Comparison of ENCODE assay signal across 23 cellular contexts in genomic region chr13:29853131-29853530, GRCh38. TPM values are rescaled to one million over a fixed set of nuclear protein-coding genes. Genes with fewer than 3 reads are reported as not detected.
DNase-seq lines count a peak whose midpoint lies in the region; ATAC-seq and TF ChIP-seq lines count a peak whose summit lies in the region.
"Had no signal": no experiment of that assay in that cellular context is flagged by ENCODE, and none has a peak within 500 bp of the region (broad histone marks: within the 10 kb centered on the region; RNA-seq: fewer than 3 reads in every experiment).

No MANE protein-coding gene starts in this region.

- H4K8ac ChIP-seq in mesenchymal stem cell (ENCODE audit: low read length), result no peak overlapping the region

- H3K9me2 ChIP-seq in SK-N-SH (no peaks in the 10 kb centered on the region), PC-3 (replicated peaks; ENCODE audit: low read length) (no peaks in the 10 kb centered on the region)

- no peak for DNase-seq in SK-N-SH
- DNase-seq in PC-3, result no peak
- DNase-seq in mesenchymal stem cell, result no peak
- DNase-seq in uterus, result no peak
- DNase-seq in NCI-H2171 treated with DMSO at 0.1 percent for 48 hours (lab: John Stamatoyannopoulos, UW), result no peak
- DNase-seq in BE2C, result no peak
- no peak for DNase-seq in kidney tubule cell (ENCODE audit: low spot score)
- DNase-seq: AML-193, DMS53, GDM1, GOT3, HCEC 1CT, NCI-H1092 treated with DMSO at 0.1 percent for 48 hours, NCI-H1436 treated with DMSO at 0.1 percent for 48 hours, NCI-H2029, NCI-H226, NCI-H510A treated with DMSO at 0.1 percent for 48 hours, NCI-H774, SJCRH30 had no signal

- H3F3A ChIP-seq in SK-N-SH (replicated peaks; ENCODE audit: insufficient read depth) (no peaks in the 10 kb centered on the region), PC-3 (ENCODE audit: low read length, unreplicated experiment) (no peaks in the 10 kb centered on the region)

- H4K20me1 ChIP-seq in SK-N-SH (ENCODE audit: insufficient read depth) (no peaks in the 10 kb centered on the region; the same call in 1 of the 2 replicates), PC-3 (ENCODE audit: low read length) (peaks cover 12% of the 10 kb centered on the region; the same call in 1 of the 2 replicates)

- no peaks in the 10 kb centered on the region for H3K36me3 ChIP-seq in SK-N-SH (replicated peaks in 1 of 2; ENCODE audit: control insufficient read depth in 1 of 2, insufficient read depth in 2 of 2, low read length in 1 of 2)
- no peaks in the 10 kb centered on the region for H3K36me3 ChIP-seq in PC-3 (ENCODE audit: low read depth, low read length)
- no peaks in the 10 kb centered on the region for H3K36me3 ChIP-seq in mesenchymal stem cell (ENCODE audit: control insufficient read depth in 1 of 2, insufficient read depth in 2 of 2, low read depth in 1 of 2, low read length in 2 of 2)
- H3K36me3 ChIP-seq in uterus, result no peaks in the 10 kb centered on the region
- no peaks in the 10 kb centered on the region for H3K36me3 ChIP-seq in BE2C
- H3K36me3 ChIP-seq: SJCRH30 had no signal

- TF ChIP-seq CTCF in SK-N-SH (IDR thresholded peaks at IDR 0.05) (no peak), PC-3 (conservative IDR thresholded peaks at IDR 0.05; ENCODE audit: low read depth, low read length) (no peak), uterus (IDR thresholded peaks at IDR 0.05) (no peak), BE2C (IDR thresholded peaks at IDR 0.05; ENCODE audit: low read depth, low read length) (no peak)

- H3K4me1 ChIP-seq in SK-N-SH (ENCODE audit: control insufficient read depth in 1 of 2, insufficient read depth in 2 of 2, low read depth in 1 of 2, low read length in 1 of 2) (peaks cover 10 to 13% of the 10 kb centered on the region in 2 experiments; a peak in 3 of 4 replicates), PC-3 (ENCODE audit: insufficient read depth, low read length) (peaks cover 36% of the 10 kb centered on the region), mesenchymal stem cell (ENCODE audit: control insufficient read depth, insufficient read depth, low read depth, low read length) (peaks cover 2% of the 10 kb centered on the region), uterus (no peaks in the 10 kb centered on the region), BE2C (peaks cover 15% of the 10 kb centered on the region)

- H3K27me3 ChIP-seq in SK-N-SH (ENCODE audit: insufficient read depth) (no peaks in the 10 kb centered on the region), PC-3 (ENCODE audit: low read length) (no peaks in the 10 kb centered on the region), mesenchymal stem cell (ENCODE audit: control insufficient read depth in 1 of 2, insufficient read depth in 1 of 2, low read length in 2 of 2) (no peaks in the 10 kb centered on the region), uterus (no peaks in the 10 kb centered on the region), BE2C (no peaks in the 10 kb centered on the region)
- H3K27me3 ChIP-seq: SJCRH30 had no signal

- TF ChIP-seq POLR2A in uterus (IDR thresholded peaks at IDR 0.05), result no peak

- no peak overlapping the region for H2BK5ac ChIP-seq in mesenchymal stem cell (ENCODE audit: low read depth, low read length, poor library complexity, severe bottlenecking)

- H3K27ac ChIP-seq in SK-N-SH (ENCODE audit: low read depth in 2 of 2, low read length in 1 of 2) (peak overlapping the region in 1 of 2 experiments; percentile 43; a peak in 1 of 4 replicates), PC-3 (ENCODE audit: low read length) (peak overlapping the region; percentile 33), mesenchymal stem cell (ENCODE audit: low read length, poor library complexity, severe bottlenecking) (no peak overlapping the region), uterus (peak overlapping the region; percentile 55 to 59)
- H3K27ac ChIP-seq: 22Rv1, C4-2B, KMS-11, SJCRH30 had no signal

- H3K4me2 ChIP-seq in SK-N-SH (peak overlapping the region; percentile 43; the same call in 1 of the 2 replicates), PC-3 (ENCODE audit: low read length) (peak overlapping the region; percentile 9; the same call in 1 of the 2 replicates), mesenchymal stem cell (ENCODE audit: low read length, poor library complexity, severe bottlenecking) (no peak overlapping the region)
- H3K4me2 ChIP-seq: KMS-11 had no signal

- CTCF ChIA-PET in SK-N-SH (lab: Yijun Ruan, JAX), result no interaction called here
- CTCF ChIA-PET in PC-3 (lab: Charles Lee), result interaction anchor here (0.6 kb wide), 1 partner anchor 13 kb away, joined by 3 read pairs; no protein-coding TSS in a partner anchor

- no peak overlapping the region for H3K9ac ChIP-seq in SK-N-SH
- H3K9ac ChIP-seq in PC-3 (ENCODE audit: low read length), result no peak overlapping the region
- peak overlapping the region; percentile 75 for H3K9ac ChIP-seq in mesenchymal stem cell (ENCODE audit: low read length)
- H3K9ac ChIP-seq: KMS-11 had no signal

- no peak overlapping the region for H4K91ac ChIP-seq in mesenchymal stem cell (ENCODE audit: low read length)

- H3K79me1 ChIP-seq in mesenchymal stem cell (replicated peaks; ENCODE audit: low read length, poor library complexity, severe bottlenecking), result peaks cover 1% of the 10 kb centered on the region

- H3K9me3 ChIP-seq in SK-N-SH (no peaks in the 10 kb centered on the region), PC-3 (ENCODE audit: low read length) (no peaks in the 10 kb centered on the region), mesenchymal stem cell (ENCODE audit: control insufficient read depth, low read length) (no peaks in the 10 kb centered on the region), uterus (no peaks in the 10 kb centered on the region), BE2C (no peaks in the 10 kb centered on the region)
- H3K9me3 ChIP-seq: SJCRH30 had no signal

- no TSS peak for BruUV-seq in PC-3 (replicated peaks; lab: Mats Ljungman, UMichigan)

- H2BK12ac ChIP-seq in mesenchymal stem cell (ENCODE audit: low read length in 2 of 2), result no peak overlapping the region

- ATAC-seq in SK-N-SH treated with all-trans-retinoic acid at 6 μM for 48 hours (no peak), PC-3 (no peak)

- 87% methylated on average over 2 of the region's 2 CpGs for WGBS in SK-N-SH (ENCODE audit: low lambda C conversion rate)
- WGBS in mesenchymal stem cell, result 95% methylated on average over 1 of the region's 2 CpGs

- H3K18ac ChIP-seq in mesenchymal stem cell (ENCODE audit: low read depth in 1 of 2, low read length in 2 of 2), result no peak overlapping the region

- H3K4ac ChIP-seq in mesenchymal stem cell (ENCODE audit: low read depth in 1 of 2, low read length in 2 of 2), result no peak overlapping the region

- H2BK15ac ChIP-seq in mesenchymal stem cell (ENCODE audit: low read depth, poor library complexity, severe bottlenecking), result no peak overlapping the region

- H2AFZ ChIP-seq in SK-N-SH (ENCODE audit: low read depth), result no peak overlapping the region
- H2AFZ ChIP-seq in PC-3 (ENCODE audit: low read length), result peak overlapping the region; percentile 36; the same call in 1 of the 2 replicates
- H2AFZ ChIP-seq in mesenchymal stem cell (ENCODE audit: low read depth, low read length), result no peak overlapping the region

- no peak overlapping the region for H2BK120ac ChIP-seq in mesenchymal stem cell (ENCODE audit: low read depth, low read length)

- POLR2A ChIA-PET in SK-N-SH (lab: Yijun Ruan, JAX), result no interaction called here
- POLR2A ChIA-PET in PC-3 (lab: Charles Lee; ENCODE audit: unreplicated experiment), result interaction anchor here (0.6 kb wide), 1 partner anchor 88 kb away, joined by 3 read pairs; no protein-coding TSS in a partner anchor

- H2AK5ac ChIP-seq in mesenchymal stem cell (ENCODE audit: low read length, severe bottlenecking), result no peak overlapping the region

- no peak for TF ChIP-seq RAD21 in SK-N-SH (IDR thresholded peaks at IDR 0.05; ENCODE audit: low read length)

- H3K79me2 ChIP-seq in SK-N-SH (ENCODE audit: insufficient read depth) (peaks cover 15% of the 10 kb centered on the region), PC-3 (ENCODE audit: low read length) (peaks cover 17% of the 10 kb centered on the region)

- no peak for TF ChIP-seq EP300 in SK-N-SH (IDR thresholded peaks at IDR 0.05; ENCODE audit: borderline replicate concordance in 1 of 2, low read depth in 1 of 2, low read length in 1 of 2)

- intact Hi-C loops in PC-3 (cut with micrococcal nuclease), result no loop called here
- intact Hi-C loops in uterus (cut with DNase I; ENCODE audit: low total_unique reads), result no loop called here

- H3K14ac ChIP-seq in mesenchymal stem cell (ENCODE audit: low read length in 2 of 2), result no peak overlapping the region

- no peak overlapping the region for H3K23ac ChIP-seq in mesenchymal stem cell (ENCODE audit: low read length in 2 of 2)

- H3K4me3 ChIP-seq in SK-N-SH (ENCODE audit: low read depth in 2 of 2, low read length in 1 of 2) (no peak overlapping the region), PC-3 (ENCODE audit: low read length) (no peak overlapping the region), mesenchymal stem cell (ENCODE audit: insufficient read depth in 1 of 2, low read depth in 1 of 2, low read length in 2 of 2) (peak overlapping the region in 1 of 2 experiments; percentile 38), uterus (no peak overlapping the region), BE2C (ENCODE audit: low read depth, low read length) (no peak overlapping the region)
- H3K4me3 ChIP-seq: SJCRH30 had no signal

TF ChIP-seq in SK-N-SH, 30 proteins besides CTCF, POLR2A, EP300 and RAD21:
- TF ChIP-seq RCOR1 (IDR thresholded peaks at IDR 0.05; ENCODE audit: low read length) (no peak), SMC3 (IDR thresholded peaks at IDR 0.05; ENCODE audit: low read depth, low read length) (no peak), CHD2 (IDR thresholded peaks at IDR 0.05; ENCODE audit: low read length, partially characterized antibody) (no peak)

TF ChIP-seq in SK-N-SH treated with all-trans-retinoic acid at 6 μM for 48 hours, 23 proteins besides CTCF, POLR2A, EP300 and RAD21 (continues in another document):
- TF ChIP-seq ZFP3 (CRISPR knock-in tag; IDR thresholded peaks at IDR 0.05) (no peak), ESRRG (CRISPR knock-in tag; IDR thresholded peaks at IDR 0.05) (no peak), OSR1 (CRISPR knock-in tag; IDR thresholded peaks at IDR 0.05) (no peak), PPARA (CRISPR knock-in tag; IDR thresholded peaks at IDR 0.05; ENCODE audit: borderline replicate concordance) (no peak), TCF4 (CRISPR knock-in tag; IDR thresholded peaks at IDR 0.05; ENCODE audit: borderline replicate concordance) (no peak)

RNA-seq across cellular contexts. Expression of gene UBL3, which starts 2.7 kb away (rescaled TPM):
- polyA plus RNA-seq in SK-N-SH (2012; rRNA removed), result 5.8 and 7.4 TPM in 2 replicates
- polyA plus RNA-seq in SK-N-SH (2012; cell fraction: cytosol; rRNA removed), result 8.9 and 10.1 TPM in 2 replicates
- 2.9 and 4.5 TPM in 2 replicates for polyA plus RNA-seq in SK-N-SH (2012; cell fraction: nucleus; rRNA removed)
- total RNA-seq in PC-3 (2014; rRNA removed) (10.9 and 13.9 TPM in 2 replicates), uterus (10 to 100 TPM; 30.2 to 59.7 (median 56.8) TPM)
- 13.1 TPM for polyA plus RNA-seq in mesenchymal stem cell (2013, experiment 1 of 2)
- 13.9 TPM for polyA plus RNA-seq in mesenchymal stem cell (2013, experiment 2 of 2)
- 6.5 TPM for polyA plus RNA-seq in BE2C (2012; ENCODE audit: insufficient read depth, insufficient read length, low read depth)
